Comparison of ENCODE assay signal across 15 cellular contexts in the genomic region with DNA sequence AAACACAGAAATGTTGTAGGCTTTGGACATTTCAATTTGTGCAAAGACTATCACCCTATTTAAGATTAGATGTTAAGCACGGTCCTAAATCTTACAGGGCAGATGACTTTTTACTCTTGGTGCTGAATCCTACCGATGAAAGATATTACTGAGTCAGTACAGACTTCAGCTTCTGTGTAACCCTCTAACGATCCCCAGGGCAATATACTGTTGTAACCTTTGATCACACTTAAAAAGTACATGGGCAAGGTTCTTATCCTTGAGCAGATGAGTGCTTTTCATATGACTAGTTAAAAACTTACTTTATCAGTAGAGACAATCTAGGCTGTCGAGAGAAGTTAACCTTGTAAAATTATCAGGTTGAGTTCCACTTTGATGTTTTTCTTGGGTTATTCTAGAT. TPM values are rescaled to one million over a fixed set of nuclear protein-coding genes. Genes with fewer than 3 reads are reported as not detected.
"Had no signal": no experiment of that assay in that cellular context is flagged by ENCODE, and none has a peak within 500 bp of the region (broad histone marks: within the 10 kb centered on the region; RNA-seq: fewer than 3 reads in every experiment).

No MANE protein-coding gene starts in this region.

- H3K4me1 ChIP-seq: adrenal gland, psoas muscle, right lobe of liver, uterus had no signal

- H3K36me3 ChIP-seq: adrenal gland, gastroesophageal sphincter, right lobe of liver, uterus had no signal

- H3K4me3 Mint-ChIP-seq: activated CD4-positive, alpha-beta memory T cell treated with anti-CD3 and anti-CD28 coated beads, Interleukin-2, amount 10 ng/mL, durations not matched to agents 7 days and 5 days; activated T-cell treated with anti-CD3 and anti-CD28 coated beads, Interleukin-2, amount 50 U/mL, for 24 hours; dendritic cell treated with granulocyte-macrophage colony-stimulating factor and Interleukin-4, amounts not matched to agents 40 ng/mL and 50 ng/mL, for 4 days; T-helper 17 cell had no signal

- H3K27ac ChIP-seq: adrenal gland, gastroesophageal sphincter, psoas muscle, right lobe of liver, uterus had no signal

- DNase-seq: activated CD4-positive, alpha-beta memory T cell treated with anti-CD3 and anti-CD28 coated beads, Interleukin-2, amount 10 ng/mL, durations not matched to agents 7 days and 5 days; activated CD4-positive, alpha-beta T cell treated with anti-CD3 and anti-CD28 coated beads for 4 hours; activated naive CD4-positive, alpha-beta T cell treated with anti-CD3 and anti-CD28 coated beads, Interleukin-2, amount 50 U/mL, for 16 hours; activated T-cell treated with anti-CD3 and anti-CD28 coated beads, Interleukin-2, amount 50 U/mL, for 24 hours; adrenal gland; central memory CD4-positive, alpha-beta T cell; effector memory CD4-positive, alpha-beta T cell; islet precursor cell; psoas muscle; right lobe of liver; stimulated activated CD4-positive, alpha-beta T cell treated with anti-CD3 and anti-CD28 coated beads, Interleukin-2, amount 100 ng/mL, for 24 hours; T-helper 17 cell; uterus had no signal

- H3K27me3 Mint-ChIP-seq: activated CD4-positive, alpha-beta memory T cell treated with anti-CD3 and anti-CD28 coated beads, Interleukin-2, amount 10 ng/mL, durations not matched to agents 7 days and 5 days; activated T-cell treated with anti-CD3 and anti-CD28 coated beads, Interleukin-2, amount 50 U/mL, for 24 hours; dendritic cell treated with granulocyte-macrophage colony-stimulating factor and Interleukin-4, amounts not matched to agents 40 ng/mL and 50 ng/mL, for 4 days; T-helper 17 cell had no signal

- H3K4me3 ChIP-seq: adrenal gland, gastroesophageal sphincter, psoas muscle, right lobe of liver, uterus had no signal

- H3K4me1 Mint-ChIP-seq: activated CD4-positive, alpha-beta memory T cell treated with anti-CD3 and anti-CD28 coated beads, Interleukin-2, amount 10 ng/mL, durations not matched to agents 7 days and 5 days; T-helper 17 cell had no signal

- H3K27ac Mint-ChIP-seq: activated CD4-positive, alpha-beta memory T cell treated with anti-CD3 and anti-CD28 coated beads, Interleukin-2, amount 10 ng/mL, durations not matched to agents 7 days and 5 days; activated T-cell treated with anti-CD3 and anti-CD28 coated beads, Interleukin-2, amount 50 U/mL, for 24 hours; dendritic cell treated with granulocyte-macrophage colony-stimulating factor and Interleukin-4, amounts not matched to agents 40 ng/mL and 50 ng/mL, for 4 days; T-helper 17 cell had no signal

- ATAC-seq: gastroesophageal sphincter, psoas muscle, right lobe of liver, T-helper 17 cell had no signal

- H3K27me3 ChIP-seq: adrenal gland, gastroesophageal sphincter, right lobe of liver, uterus had no signal

- H3K9me3 Mint-ChIP-seq: activated CD4-positive, alpha-beta memory T cell treated with anti-CD3 and anti-CD28 coated beads, Interleukin-2, amount 10 ng/mL, durations not matched to agents 7 days and 5 days; dendritic cell treated with granulocyte-macrophage colony-stimulating factor and Interleukin-4, amounts not matched to agents 40 ng/mL and 50 ng/mL, for 4 days had no signal

- H3K9me3 ChIP-seq: adrenal gland, gastroesophageal sphincter, psoas muscle, right lobe of liver, uterus had no signal

RNA-seq across cellular contexts. Expression of gene PDE3A, which starts 22.5 kb away (rescaled TPM):
- total RNA-seq: activated CD4-positive, alpha-beta memory T cell treated with anti-CD3 and anti-CD28 coated beads, Interleukin-2, amount 10 ng/mL, durations not matched to agents 7 days and 5 days had no signal
